ENCODE assay signal across 1 cellular context in the genomic region with DNA sequence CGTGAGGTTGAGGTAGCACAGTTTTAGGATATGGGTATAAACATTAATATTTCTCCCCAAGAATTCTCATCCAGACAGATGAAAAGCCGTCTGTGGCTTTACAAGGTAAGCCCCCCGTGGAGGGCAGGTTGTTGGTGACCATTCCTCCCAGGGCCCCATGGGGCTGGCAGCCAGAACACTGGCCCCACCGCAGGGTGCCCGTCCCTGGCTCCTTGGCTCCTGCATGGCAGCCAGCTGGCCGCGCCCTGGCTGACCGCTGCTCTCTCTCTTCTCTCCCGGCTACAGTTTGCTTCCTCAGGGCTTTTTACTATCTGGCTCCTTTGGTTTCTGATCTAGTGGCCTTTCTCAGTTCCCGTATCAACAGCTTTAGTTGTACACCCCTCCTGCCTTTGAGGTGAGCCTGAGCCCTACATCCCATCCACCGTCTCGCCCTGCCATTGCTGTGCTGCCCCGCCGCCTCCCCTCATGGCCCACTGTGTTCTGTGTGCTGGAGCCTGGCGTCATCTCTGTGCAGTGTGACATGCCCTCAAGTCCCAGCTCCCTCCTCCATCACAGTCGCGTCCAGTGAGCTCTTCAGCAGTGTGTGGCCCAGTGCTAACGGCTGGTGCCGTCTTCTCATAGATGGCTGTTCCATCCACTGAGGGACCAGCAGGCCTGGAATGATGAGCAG.
TF ChIP-seq lines count a peak whose summit lies in the region.

No MANE protein-coding gene starts in this region.

TF ChIP-seq in GM12878, 131 proteins besides CTCF, POLR2A, EP300 and RAD21:
- TF ChIP-seq MTA2 (IDR thresholded peaks at IDR 0.05; ENCODE audit: low read depth), result no peak
- TF ChIP-seq SIN3A (IDR thresholded peaks at IDR 0.05; ENCODE audit: low read depth, low read length), result no peak
- TF ChIP-seq EED (IDR thresholded peaks at IDR 0.05; ENCODE audit: low read depth), result no peak
- no peak for TF ChIP-seq GABPA (IDR thresholded peaks at IDR 0.05; ENCODE audit: low read depth)
- no peak for TF ChIP-seq RB1 (IDR thresholded peaks at IDR 0.05; ENCODE audit: borderline replicate concordance)
- TF ChIP-seq RFX5 (IDR thresholded peaks at IDR 0.05; ENCODE audit: low read depth, low read length), result no peak
- TF ChIP-seq RELA (IDR thresholded peaks at IDR 0.05; ENCODE audit: borderline replicate concordance, partially characterized antibody), result no peak
- no peak for TF ChIP-seq TCF7 (IDR thresholded peaks at IDR 0.05; ENCODE audit: borderline replicate concordance)
- TF ChIP-seq LARP7 (IDR thresholded peaks at IDR 0.05), result no peak
- TF ChIP-seq SMAD1 (IDR thresholded peaks at IDR 0.05; ENCODE audit: low read depth, partially characterized antibody), result no peak
- no peak for TF ChIP-seq IKZF1 (conservative IDR thresholded peaks at IDR 0.05)
TF ChIP-seq in GM12878: peak in this region for 0.
